ENCODE assay signal across 8 cellular contexts in the genomic region with DNA sequence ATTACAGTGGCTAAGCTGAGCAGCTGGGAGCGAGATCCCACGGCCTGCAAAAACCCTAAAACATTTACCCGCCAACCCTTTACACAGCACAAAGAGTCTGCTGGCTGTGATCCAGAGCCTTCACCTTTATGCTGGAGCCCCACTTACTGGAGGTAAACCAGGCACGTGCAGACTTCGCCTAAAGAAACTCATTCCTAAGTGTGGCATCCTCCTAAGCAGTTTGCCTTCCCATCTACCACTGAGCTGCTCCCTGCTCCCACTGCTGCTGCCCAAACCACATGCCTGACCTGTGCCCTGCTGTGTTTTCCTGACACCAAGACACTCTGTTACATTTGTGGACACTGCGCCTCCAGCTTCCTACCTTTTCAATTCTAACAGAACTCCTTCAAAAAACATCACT. TPM values are rescaled to one million over a fixed set of nuclear protein-coding genes. Genes with fewer than 3 reads are reported as not detected.
DNase-seq lines count a peak whose midpoint lies in the region; ATAC-seq and TF ChIP-seq lines count a peak whose summit lies in the region.

No MANE protein-coding gene starts in this region.

- H4K91ac ChIP-seq in neuronal stem cell (ENCODE audit: low read depth, low read length, poor library complexity), result no peak overlapping the region

- H2BK12ac ChIP-seq in neuronal stem cell (ENCODE audit: low read length), result no peak overlapping the region

- no peaks in the 10 kb centered on the region for H3K36me3 Mint-ChIP-seq in CD4-positive, alpha-beta memory T cell

- no peak overlapping the region for H3K14ac ChIP-seq in neuronal stem cell (ENCODE audit: low read length)

- H3K27ac ChIP-seq in DOHH2 (ENCODE audit: low read depth, low read length), result no peak overlapping the region
- H3K27ac ChIP-seq in neuronal stem cell (replicated peaks; ENCODE audit: low read length), result no peak overlapping the region
- no peak overlapping the region for H3K27ac ChIP-seq in CD4-positive, alpha-beta memory T cell (ENCODE audit: low read depth, low read length)

- in situ Hi-C loops in astrocyte of the spinal cord (cut with HindIII; ENCODE audit: low sequenced_read_pairs), result no loop called here

- no peak overlapping the region for H4K8ac ChIP-seq in neuronal stem cell (ENCODE audit: low read depth, low read length)

- peak overlapping the region; percentile 69 for H3K4me2 ChIP-seq in DOHH2 (ENCODE audit: low read length)
- H3K4me2 ChIP-seq in neuronal stem cell (ENCODE audit: insufficient read depth, low read length, poor library complexity, severe bottlenecking), result no peak overlapping the region

- H3K4me3 ChIP-seq in DOHH2 (ENCODE audit: low read length), result peak overlapping the region; percentile 58
- no peak overlapping the region for H3K4me3 ChIP-seq in astrocyte of the spinal cord (ENCODE audit: low read depth, low read length)
- no peak overlapping the region for H3K4me3 ChIP-seq in neuronal stem cell (ENCODE audit: low read length in 2 of 2)
- H3K4me3 ChIP-seq in CD4-positive, alpha-beta memory T cell (ENCODE audit: low read length in 2 of 2), result no peak overlapping the region

- H3K27me3 ChIP-seq in DOHH2 (ENCODE audit: control insufficient read depth, low read length) (no peaks in the 10 kb centered on the region), neuronal stem cell (ENCODE audit: control insufficient read depth in 3 of 3, insufficient read depth in 3 of 3, low read depth in 1 of 3, low read length in 3 of 3) (no peaks in the 10 kb centered on the region)
- H3K27me3 ChIP-seq in CD4-positive, alpha-beta memory T cell (ENCODE audit: insufficient read depth, low read length), result no peaks in the 10 kb centered on the region

- peaks cover 46 to 90% (median 61%) of the 10 kb centered on the region in 4 donors for H3K4me1 Mint-ChIP-seq in CD4-positive, alpha-beta memory T cell

- peaks cover 83% of the 10 kb centered on the region for H3K79me2 ChIP-seq in DOHH2 (ENCODE audit: control insufficient read depth, low read length)

- H3K18ac ChIP-seq in neuronal stem cell (ENCODE audit: low read length), result no peak overlapping the region

- DNase-seq in LHCN-M2 (ENCODE audit: low read depth), result peak; percentile 57
- DNase-seq in astrocyte of the spinal cord (ENCODE audit: low read depth, low spot score), result peak; percentile 58
- DNase-seq in neuronal stem cell (ENCODE audit: low spot score), result no peak
- no peak for DNase-seq in CD4-positive, alpha-beta memory T cell
- DNase-seq in left colon, result no peak
- DNase-seq in stimulated activated CD4-positive, alpha-beta T cell treated with anti-CD3 and anti-CD28 coated beads, Interleukin-1b, Interleukin-23, amount 100 ng/mL, for 48 hours, result no peak

- ATAC-seq in left colon (no peak), GM21825 (IDR thresholded peaks at IDR 0.05; ENCODE audit: unreplicated experiment) (no peak)

- peaks cover 5% of the 10 kb centered on the region for H3F3A ChIP-seq in DOHH2 (ENCODE audit: control insufficient read depth, insufficient read depth)

- peak overlapping the region in 2 of 8 donors; percentile 2 to 52 for H3K4me3 Mint-ChIP-seq in CD4-positive, alpha-beta memory T cell

- H2AFZ ChIP-seq in neuronal stem cell (ENCODE audit: low read length), result no peak overlapping the region

- peaks cover 45% of the 10 kb centered on the region for H4K20me1 ChIP-seq in DOHH2 (ENCODE audit: control insufficient read depth, insufficient read depth, low read depth, low read length)

- no peaks in the 10 kb centered on the region for H3K9me2 ChIP-seq in DOHH2 (replicated peaks; ENCODE audit: control insufficient read depth, low read length)

- H3K9me3 ChIP-seq in DOHH2 (ENCODE audit: control insufficient read depth, insufficient read depth, low read length), result no peaks in the 10 kb centered on the region
- no peaks in the 10 kb centered on the region for H3K9me3 ChIP-seq in neuronal stem cell (replicated peaks in 1 of 2; ENCODE audit: control insufficient read depth in 2 of 2, insufficient read depth in 1 of 2, low read depth in 1 of 2, low read length in 2 of 2)
- no peaks in the 10 kb centered on the region for H3K9me3 ChIP-seq in CD4-positive, alpha-beta memory T cell (ENCODE audit: control insufficient read depth in 1 of 2, low read length in 2 of 2)

- POLR2A ChIA-PET in CD4-positive, alpha-beta memory T cell (lab: Charles Lee; ENCODE audit: partially characterized antibody), result no interaction called here

- WGBS in neuronal stem cell (ENCODE audit: extremely low coverage in 2 of 2, insufficient read length in 2 of 2, insufficient replicate concordance in 1 of 2), 2 donors, result no CpG with 5 or more reads among the region's 6 CpGs

- peaks cover 47% of the 10 kb centered on the region for H3K4me1 ChIP-seq in DOHH2 (ENCODE audit: control insufficient read depth, low read length)
- H3K4me1 ChIP-seq in neuronal stem cell (ENCODE audit: control insufficient read depth in 2 of 2, insufficient read depth in 1 of 2, low read depth in 1 of 2, low read length in 2 of 2), result peaks cover 23 to 25% of the 10 kb centered on the region in 2 donors
- peaks cover 51% of the 10 kb centered on the region for H3K4me1 ChIP-seq in CD4-positive, alpha-beta memory T cell (ENCODE audit: insufficient read depth, low read length)

- H2AK5ac ChIP-seq in neuronal stem cell (ENCODE audit: low read depth, low read length), result peak overlapping the region; percentile 15

- H2BK15ac ChIP-seq in neuronal stem cell (ENCODE audit: low read length), result no peak overlapping the region

- peak overlapping the region in 1 of 7 donors; percentile 42 for H3K27ac Mint-ChIP-seq in CD4-positive, alpha-beta memory T cell

- no peak overlapping the region for H2BK120ac ChIP-seq in neuronal stem cell (ENCODE audit: low read depth, low read length)

- H3K79me1 ChIP-seq in neuronal stem cell (ENCODE audit: low read depth, low read length), result peaks cover 7% of the 10 kb centered on the region

- no peak overlapping the region for H3K4ac ChIP-seq in neuronal stem cell (ENCODE audit: low read length)

- no peaks in the 10 kb centered on the region for H3K27me3 Mint-ChIP-seq in CD4-positive, alpha-beta memory T cell

- CTCF ChIA-PET in CD4-positive, alpha-beta memory T cell (lab: Charles Lee; ENCODE audit: partially characterized antibody), result no interaction called here

- H3K36me3 ChIP-seq in DOHH2 (ENCODE audit: control insufficient read depth, low read length) (no peaks in the 10 kb centered on the region), neuronal stem cell (replicated peaks in 1 of 2; ENCODE audit: control insufficient read depth in 2 of 2, insufficient read depth in 2 of 2, low read length in 2 of 2) (no peaks in the 10 kb centered on the region)
- H3K36me3 ChIP-seq in CD4-positive, alpha-beta memory T cell (ENCODE audit: insufficient read depth, low read length), result no peaks in the 10 kb centered on the region

- no peaks in the 10 kb centered on the region for H3K9me3 Mint-ChIP-seq in CD4-positive, alpha-beta memory T cell

- intact Hi-C loops in CD4-positive, alpha-beta memory T cell (cut with micrococcal nuclease), result no loop called here
- intact Hi-C loops in left colon (cut with DNase I, micrococcal nuclease), result no loop called here

- no peak overlapping the region for H3K9ac ChIP-seq in neuronal stem cell (ENCODE audit: low read depth, low read length, poor library complexity)

- no peak overlapping the region for H2BK5ac ChIP-seq in neuronal stem cell (ENCODE audit: low read length)

- no peak overlapping the region for H3K23ac ChIP-seq in neuronal stem cell (ENCODE audit: low read depth, low read length, poor library complexity)

- TF ChIP-seq CTCF in DOHH2 (IDR thresholded peaks at IDR 0.05; ENCODE audit: low read depth, low read length, poor library complexity, severe bottlenecking) (no peak), astrocyte of the spinal cord (IDR thresholded peaks at IDR 0.05; ENCODE audit: low read depth, low read length) (no peak)

RNA-seq across cellular contexts. Expression of a gene that starts 53.0 kb away (rescaled TPM):
- total RNA-seq in LHCN-M2 (2014; rRNA removed), result 20.5 and 21.8 TPM in 2 replicates
- polyA plus RNA-seq in LHCN-M2 (2012), result 10.1 TPM
- polyA plus RNA-seq in neuronal stem cell (2013, experiment 1 of 2), result 21.2 TPM
- 19.4 TPM for polyA plus RNA-seq in neuronal stem cell (2013, experiment 2 of 2)
- total RNA-seq in CD4-positive, alpha-beta memory T cell, result 10 to 100 TPM; 11.1 to 11.9 TPM
- polyA plus RNA-seq in CD4-positive, alpha-beta memory T cell, result 1 to 10 TPM in 1 of 2 donors, under 1 TPM in 1; 0.64 to 2.7 TPM
- 10 to 100 TPM; 10.6 to 11.7 TPM for total RNA-seq in left colon

Comparison
In these comparisons a context has a peak if more than half of its experiments do, and no peak if none do; other contexts are left out.
1. DNase-seq: peak in LHCN-M2 (single experiment) and astrocyte of the spinal cord (single experiment); none in neuronal stem cell (single experiment), CD4-positive, alpha-beta memory T cell (0 of 5), left colon (0 of 2) and stimulated activated CD4-positive, alpha-beta T cell treated with anti-CD3 and anti-CD28 coated beads, Interleukin-1b, Interleukin-23, amount 100 ng/mL, for 48 hours (single experiment).